ENCODE assay signal across 8 cellular contexts in genomic region chr1:160830321-160831153, GRCh38. TPM values are rescaled to one million over a fixed set of nuclear protein-coding genes. Genes with fewer than 3 reads are reported as not detected.
DNase-seq lines count a peak whose midpoint lies in the region; ATAC-seq and TF ChIP-seq lines count a peak whose summit lies in the region.

No MANE protein-coding gene starts in this region.

- no peaks in the 10 kb centered on the region for H3K9me3 Mint-ChIP-seq in activated naive CD4-positive, alpha-beta T cell treated with anti-CD3 and anti-CD28 coated beads, Interleukin-2, amount 50 U/mL, for 72 hours

- peak; percentile 28 for DNase-seq in EH (ENCODE audit: low read depth)
- DNase-seq in HT1080 (ENCODE audit: low read depth) = peak; percentile 64
- DNase-seq in SW480 (ENCODE audit: low spot score) = peak; percentile 58
- peak in 1 of 2 donors; percentile 86 for DNase-seq in activated naive CD4-positive, alpha-beta T cell treated with anti-CD3 and anti-CD28 coated beads, Interleukin-2, amount 50 U/mL, for 72 hours (ENCODE audit: low spot score in 2 of 2)
- peak; percentile 86 for DNase-seq in hepatocyte (ENCODE audit: low spot score)
- peak; percentile 72 to 75 for DNase-seq in stimulated activated CD4-positive, alpha-beta T cell treated with anti-CD3 and anti-CD28 coated beads, Interleukin-1b, Interleukin-23, amount 100 ng/mL, for 4 hours (ENCODE audit: low read depth in 2 of 2)
- DNase-seq in sigmoid colon = no peak

- no peaks in the 10 kb centered on the region for H4K20me1 ChIP-seq in hepatocyte (ENCODE audit: insufficient read depth, poor library complexity, severe bottlenecking)

- H3K4me1 ChIP-seq in hepatocyte (ENCODE audit: insufficient read depth) = no peaks in the 10 kb centered on the region
- no peaks in the 10 kb centered on the region for H3K4me1 ChIP-seq in sigmoid colon

- no peaks in the 10 kb centered on the region for H3K36me3 Mint-ChIP-seq in activated naive CD4-positive, alpha-beta T cell treated with anti-CD3 and anti-CD28 coated beads, Interleukin-2, amount 50 U/mL, for 72 hours

- H3K36me3 ChIP-seq in hepatocyte (replicated peaks; ENCODE audit: insufficient read depth, low read depth) (no peaks in the 10 kb centered on the region), sigmoid colon (no peaks in the 10 kb centered on the region)

- no peak overlapping the region for H3K27ac ChIP-seq in hepatocyte
- H3K27ac ChIP-seq in sigmoid colon = no peak overlapping the region

- H3K9me3 ChIP-seq in hepatocyte (ENCODE audit: low read depth) (no peaks in the 10 kb centered on the region), sigmoid colon (no peaks in the 10 kb centered on the region)

- no peaks in the 10 kb centered on the region for H3K27me3 ChIP-seq in hepatocyte
- H3K27me3 ChIP-seq in sigmoid colon = no peaks in the 10 kb centered on the region

- no peaks in the 10 kb centered on the region for H3K9me2 ChIP-seq in hepatocyte (replicated peaks; ENCODE audit: insufficient read depth)

- no peak for TF ChIP-seq EP300 in sigmoid colon (IDR thresholded peaks at IDR 0.05)

- TF ChIP-seq CTCF in hepatocyte (IDR thresholded peaks at IDR 0.05; ENCODE audit: poor library complexity) (peak; percentile 67), sigmoid colon (IDR thresholded peaks at IDR 0.05) (peak in 1 of 4 experiments; percentile 44)

- ATAC-seq in activated naive CD4-positive, alpha-beta T cell treated with anti-CD3 and anti-CD28 coated beads, Interleukin-2, amount 50 U/mL, for 72 hours = peak; percentile 81 to 91
- no peak for ATAC-seq in HG02610 (IDR thresholded peaks at IDR 0.05; ENCODE audit: unreplicated experiment)

- WGBS in hepatocyte (ENCODE audit: low lambda C conversion rate, missing lambda C conversion rate) = 60% methylated on average over 8 of the region's 8 CpGs
- WGBS in sigmoid colon, 2 donors = 63 to 64% methylated on average over 8 of the region's 8 CpGs

- no peak for TF ChIP-seq POLR2A in sigmoid colon (IDR thresholded peaks at IDR 0.05)

- no peak overlapping the region for H3K4me2 ChIP-seq in hepatocyte

- no peak overlapping the region for H2AFZ ChIP-seq in hepatocyte

- peak overlapping the region in 1 of 2 donors; percentile 53 for H3K27ac Mint-ChIP-seq in activated naive CD4-positive, alpha-beta T cell treated with anti-CD3 and anti-CD28 coated beads, Interleukin-2, amount 50 U/mL, for 72 hours

- no peaks in the 10 kb centered on the region for H3K79me2 ChIP-seq in hepatocyte

- H3K4me3 ChIP-seq in hepatocyte (no peak overlapping the region), sigmoid colon (no peak overlapping the region)

- intact Hi-C loops in sigmoid colon (cut with DNase I) = loop anchor here (10.0 kb wide), 1 partner anchor 264 kb away; the partner anchor contains the start of gene KLHDC9

RNA-seq across cellular contexts. Expression of gene CD244, which starts 32.1 kb away (rescaled TPM):
- not detected in 2 replicates for total RNA-seq in HT1080 (2014; rRNA removed; shearing (Covaris generic))
- not detected in 2 replicates for polyA plus RNA-seq in HT1080 (2015; cell fraction: cytosol; rRNA removed)
- polyA plus RNA-seq in HT1080 (2015; cell fraction: nucleus; rRNA removed) = not detected in 2 replicates
- total RNA-seq in activated naive CD4-positive, alpha-beta T cell treated with anti-CD3 and anti-CD28 coated beads, Interleukin-2, amount 50 U/mL, for 72 hours = under 1 TPM in 1 of 2 donors, not detected in 1; 0.36 TPM
- 0.47 and 0.48 TPM in 2 replicates for total RNA-seq in hepatocyte
- polyA plus RNA-seq in hepatocyte = 1.1 and 1.2 TPM in 2 replicates
- under 1 TPM in 3 of 4 donors, not detected in 1; 0.16 to 0.36 (median 0.27) TPM for total RNA-seq in sigmoid colon
- polyA plus RNA-seq in sigmoid colon = 1 to 10 TPM in 2 of 3 donors, not detected in 1; 1.0 to 1.8 TPM

RNA-seq across cellular contexts. Expression of gene LY9, which starts 34.6 kb away (rescaled TPM):
- not detected in 2 replicates for total RNA-seq in HT1080 (2014; rRNA removed; shearing (Covaris generic))
- polyA plus RNA-seq in HT1080 (2015; cell fraction: cytosol; rRNA removed) = 0.07 and 0.28 TPM in 2 replicates
- not detected in 2 replicates for polyA plus RNA-seq in HT1080 (2015; cell fraction: nucleus; rRNA removed)
- 1 to 10 TPM; 5.2 to 9.7 TPM for total RNA-seq in activated naive CD4-positive, alpha-beta T cell treated with anti-CD3 and anti-CD28 coated beads, Interleukin-2, amount 50 U/mL, for 72 hours
- total RNA-seq in hepatocyte (not detected in 2 replicates), sigmoid colon (under 1 TPM in 3 of 4 donors, not detected in 1; under 0.01 to 0.36 (median 0.16) TPM)
- polyA plus RNA-seq in hepatocyte (not detected in 2 replicates), sigmoid colon (10 to 100 TPM in 1 of 3 donors, under 1 TPM in 1, not detected in 1; 0.23 to 12.8 TPM)

RNA-seq across cellular contexts. Expression of gene ITLN1, which starts 54.4 kb away (rescaled TPM):
- not detected in 2 replicates for total RNA-seq in HT1080 (2014; rRNA removed; shearing (Covaris generic))
- polyA plus RNA-seq in HT1080 (2015; cell fraction: cytosol; rRNA removed) = not detected in 2 replicates
- not detected in 2 replicates for polyA plus RNA-seq in HT1080 (2015; cell fraction: nucleus; rRNA removed)
- not detected for total RNA-seq in activated naive CD4-positive, alpha-beta T cell treated with anti-CD3 and anti-CD28 coated beads, Interleukin-2, amount 50 U/mL, for 72 hours
- total RNA-seq in hepatocyte (9.0 and 11.3 TPM in 2 replicates), sigmoid colon (under 1 TPM in 2 of 4 donors, not detected in 2; 0.66 to 0.71 TPM)
- polyA plus RNA-seq in hepatocyte (7.4 and 34.9 TPM in 2 replicates), sigmoid colon (100 to 1,000 TPM; 175 to 478 (median 284) TPM)
